ENCODE assay signal across 1 cellular context in genomic region chr2:62642429-62643099, GRCh38.
TF ChIP-seq lines count a peak whose summit lies in the region.

No MANE protein-coding gene starts in this region.

TF ChIP-seq in HepG2, 621 proteins besides CTCF, POLR2A, EP300 and RAD21 (continued from another document and continues in another):
- TF ChIP-seq ZNF513 (CRISPR knock-in tag; conservative IDR thresholded peaks at IDR 0.05) (no peak), SAFB2 (CRISPR knock-in tag; IDR thresholded peaks at IDR 0.05; ENCODE audit: borderline replicate concordance, low read depth) (no peak), ZNF251 (CRISPR knock-in tag; IDR thresholded peaks at IDR 0.05) (no peak), RBFOX2 (IDR thresholded peaks at IDR 0.05; ENCODE audit: low read depth, low read length) (peak; percentile 72), ZNF703 (CRISPR knock-in tag; IDR thresholded peaks at IDR 0.05; ENCODE audit: borderline replicate concordance) (no peak), HMGA1 (CRISPR knock-in tag; conservative IDR thresholded peaks at IDR 0.05) (no peak), SP1 (IDR thresholded peaks at IDR 0.05) (no peak), SP1 (CRISPR knock-in tag; IDR thresholded peaks at IDR 0.05) (no peak), ZNF552 (CRISPR knock-in tag; IDR thresholded peaks at IDR 0.05; ENCODE audit: borderline replicate concordance) (no peak), ATF7-NPFF (CRISPR knock-in tag; IDR thresholded peaks at IDR 0.05; ENCODE audit: low read depth) (no peak), ZNF431 (CRISPR knock-in tag; IDR thresholded peaks at IDR 0.05; ENCODE audit: borderline replicate concordance, low read depth) (no peak; the same call in 1 of the 2 replicates), SP4 (CRISPR knock-in tag; IDR thresholded peaks at IDR 0.05) (no peak), KAT8 (CRISPR knock-in tag; IDR thresholded peaks at IDR 0.05) (peak; percentile 79), MAZ (IDR thresholded peaks at IDR 0.05; ENCODE audit: borderline replicate concordance, low read depth, low read length) (no peak), MAZ (CRISPR knock-in tag; IDR thresholded peaks at IDR 0.05; ENCODE audit: low read depth) (peak; percentile 33), PAF1 (CRISPR knock-in tag; IDR thresholded peaks at IDR 0.05) (no peak), NCOA1 (CRISPR knock-in tag; IDR thresholded peaks at IDR 0.05) (peak; percentile 51; the same call in 1 of the 2 replicates), ELF4 (CRISPR knock-in tag; IDR thresholded peaks at IDR 0.05; ENCODE audit: borderline replicate concordance) (peak; percentile 91), NFKB2 (CRISPR knock-in tag; IDR thresholded peaks at IDR 0.05; ENCODE audit: borderline replicate concordance) (no peak), ZFP36L2 (CRISPR knock-in tag; IDR thresholded peaks at IDR 0.05) (no peak), ZFYVE20 (CRISPR knock-in tag; IDR thresholded peaks at IDR 0.05; ENCODE audit: borderline replicate concordance, low read depth) (no peak), ZNF30 (CRISPR knock-in tag; IDR thresholded peaks at IDR 0.05) (no peak), SUZ12 (IDR thresholded peaks at IDR 0.05; ENCODE audit: low read depth, low read length) (no peak), BCL6 (CRISPR knock-in tag; IDR thresholded peaks at IDR 0.05) (peak; percentile 90), ELK4 (CRISPR knock-in tag; IDR thresholded peaks at IDR 0.05; ENCODE audit: borderline replicate concordance) (no peak), KLF13 (CRISPR knock-in tag; IDR thresholded peaks at IDR 0.05) (no peak), SSRP1 (CRISPR knock-in tag; IDR thresholded peaks at IDR 0.05) (peak; percentile 82; the same call in 1 of the 2 replicates), ZNF674 (CRISPR knock-in tag; IDR thresholded peaks at IDR 0.05; ENCODE audit: low read depth) (no peak), CENPT (CRISPR knock-in tag; IDR thresholded peaks at IDR 0.05; ENCODE audit: low read depth) (no peak), ZNF629 (CRISPR knock-in tag; conservative IDR thresholded peaks at IDR 0.05) (peak; percentile 59), TCF7L2 (IDR thresholded peaks at IDR 0.05; ENCODE audit: low read depth, low read length) (peak; percentile 90), GTF3A (CRISPR knock-in tag; conservative IDR thresholded peaks at IDR 0.05) (0 out of 2 replicates have a peak, but pooled peaks have one; percentile 46)
- TF ChIP-seq, protein P1, sequence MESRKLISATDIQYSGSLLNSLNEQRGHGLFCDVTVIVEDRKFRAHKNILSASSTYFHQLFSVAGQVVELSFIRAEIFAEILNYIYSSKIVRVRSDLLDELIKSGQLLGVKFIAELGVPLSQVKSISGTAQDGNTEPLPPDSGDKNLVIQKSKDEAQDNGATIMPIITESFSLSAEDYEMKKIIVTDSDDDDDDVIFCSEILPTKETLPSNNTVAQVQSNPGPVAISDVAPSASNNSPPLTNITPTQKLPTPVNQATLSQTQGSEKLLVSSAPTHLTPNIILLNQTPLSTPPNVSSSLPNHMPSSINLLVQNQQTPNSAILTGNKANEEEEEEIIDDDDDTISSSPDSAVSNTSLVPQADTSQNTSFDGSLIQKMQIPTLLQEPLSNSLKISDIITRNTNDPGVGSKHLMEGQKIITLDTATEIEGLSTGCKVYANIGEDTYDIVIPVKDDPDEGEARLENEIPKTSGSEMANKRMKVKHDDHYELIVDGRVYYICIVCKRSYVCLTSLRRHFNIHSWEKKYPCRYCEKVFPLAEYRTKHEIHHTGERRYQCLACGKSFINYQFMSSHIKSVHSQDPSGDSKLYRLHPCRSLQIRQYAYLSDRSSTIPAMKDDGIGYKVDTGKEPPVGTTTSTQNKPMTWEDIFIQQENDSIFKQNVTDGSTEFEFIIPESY (CRISPR knock-in tag; IDR thresholded peaks at IDR 0.05): peak; percentile 63; the same call in 1 of the 2 replicates
- TF ChIP-seq, protein P2, sequence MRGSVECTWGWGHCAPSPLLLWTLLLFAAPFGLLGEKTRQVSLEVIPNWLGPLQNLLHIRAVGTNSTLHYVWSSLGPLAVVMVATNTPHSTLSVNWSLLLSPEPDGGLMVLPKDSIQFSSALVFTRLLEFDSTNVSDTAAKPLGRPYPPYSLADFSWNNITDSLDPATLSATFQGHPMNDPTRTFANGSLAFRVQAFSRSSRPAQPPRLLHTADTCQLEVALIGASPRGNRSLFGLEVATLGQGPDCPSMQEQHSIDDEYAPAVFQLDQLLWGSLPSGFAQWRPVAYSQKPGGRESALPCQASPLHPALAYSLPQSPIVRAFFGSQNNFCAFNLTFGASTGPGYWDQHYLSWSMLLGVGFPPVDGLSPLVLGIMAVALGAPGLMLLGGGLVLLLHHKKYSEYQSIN (CRISPR knock-in tag; IDR thresholded peaks at IDR 0.05; ENCODE audit: borderline replicate concordance): no peak
- TF ChIP-seq, protein P3, sequence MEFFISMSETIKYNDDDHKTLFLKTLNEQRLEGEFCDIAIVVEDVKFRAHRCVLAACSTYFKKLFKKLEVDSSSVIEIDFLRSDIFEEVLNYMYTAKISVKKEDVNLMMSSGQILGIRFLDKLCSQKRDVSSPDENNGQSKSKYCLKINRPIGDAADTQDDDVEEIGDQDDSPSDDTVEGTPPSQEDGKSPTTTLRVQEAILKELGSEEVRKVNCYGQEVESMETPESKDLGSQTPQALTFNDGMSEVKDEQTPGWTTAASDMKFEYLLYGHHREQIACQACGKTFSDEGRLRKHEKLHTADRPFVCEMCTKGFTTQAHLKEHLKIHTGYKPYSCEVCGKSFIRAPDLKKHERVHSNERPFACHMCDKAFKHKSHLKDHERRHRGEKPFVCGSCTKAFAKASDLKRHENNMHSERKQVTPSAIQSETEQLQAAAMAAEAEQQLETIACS (CRISPR knock-in tag; IDR thresholded peaks at IDR 0.05): no peak
- TF ChIP-seq, protein P4, sequence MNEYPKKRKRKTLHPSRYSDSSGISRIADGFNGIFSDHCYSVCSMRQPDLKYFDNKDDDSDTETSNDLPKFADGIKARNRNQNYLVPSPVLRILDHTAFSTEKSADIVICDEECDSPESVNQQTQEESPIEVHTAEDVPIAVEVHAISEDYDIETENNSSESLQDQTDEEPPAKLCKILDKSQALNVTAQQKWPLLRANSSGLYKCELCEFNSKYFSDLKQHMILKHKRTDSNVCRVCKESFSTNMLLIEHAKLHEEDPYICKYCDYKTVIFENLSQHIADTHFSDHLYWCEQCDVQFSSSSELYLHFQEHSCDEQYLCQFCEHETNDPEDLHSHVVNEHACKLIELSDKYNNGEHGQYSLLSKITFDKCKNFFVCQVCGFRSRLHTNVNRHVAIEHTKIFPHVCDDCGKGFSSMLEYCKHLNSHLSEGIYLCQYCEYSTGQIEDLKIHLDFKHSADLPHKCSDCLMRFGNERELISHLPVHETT (CRISPR knock-in tag; conservative IDR thresholded peaks at IDR 0.05): no peak
- TF ChIP-seq, protein P5, sequence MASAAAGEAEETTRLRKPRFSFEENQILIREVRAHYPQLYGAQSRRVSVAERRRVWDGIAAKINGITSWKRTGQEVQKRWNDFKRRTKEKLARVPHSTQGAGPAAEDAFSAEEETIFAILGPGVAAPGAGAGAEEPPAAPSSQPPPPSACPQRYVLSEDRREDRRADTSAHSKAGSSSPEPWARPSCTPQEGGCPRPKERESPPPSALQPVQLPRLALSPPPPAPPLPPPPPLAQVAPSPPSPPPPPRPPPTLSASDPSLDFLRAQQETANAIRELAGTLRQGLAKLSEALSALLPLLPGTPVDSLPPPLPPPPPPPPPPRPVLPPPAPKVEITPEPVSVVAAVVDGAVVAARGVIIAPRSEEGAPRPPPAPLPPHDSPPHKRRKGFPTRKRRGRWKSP (CRISPR knock-in tag; IDR thresholded peaks at IDR 0.05): no peak
- TF ChIP-seq, protein P6, sequence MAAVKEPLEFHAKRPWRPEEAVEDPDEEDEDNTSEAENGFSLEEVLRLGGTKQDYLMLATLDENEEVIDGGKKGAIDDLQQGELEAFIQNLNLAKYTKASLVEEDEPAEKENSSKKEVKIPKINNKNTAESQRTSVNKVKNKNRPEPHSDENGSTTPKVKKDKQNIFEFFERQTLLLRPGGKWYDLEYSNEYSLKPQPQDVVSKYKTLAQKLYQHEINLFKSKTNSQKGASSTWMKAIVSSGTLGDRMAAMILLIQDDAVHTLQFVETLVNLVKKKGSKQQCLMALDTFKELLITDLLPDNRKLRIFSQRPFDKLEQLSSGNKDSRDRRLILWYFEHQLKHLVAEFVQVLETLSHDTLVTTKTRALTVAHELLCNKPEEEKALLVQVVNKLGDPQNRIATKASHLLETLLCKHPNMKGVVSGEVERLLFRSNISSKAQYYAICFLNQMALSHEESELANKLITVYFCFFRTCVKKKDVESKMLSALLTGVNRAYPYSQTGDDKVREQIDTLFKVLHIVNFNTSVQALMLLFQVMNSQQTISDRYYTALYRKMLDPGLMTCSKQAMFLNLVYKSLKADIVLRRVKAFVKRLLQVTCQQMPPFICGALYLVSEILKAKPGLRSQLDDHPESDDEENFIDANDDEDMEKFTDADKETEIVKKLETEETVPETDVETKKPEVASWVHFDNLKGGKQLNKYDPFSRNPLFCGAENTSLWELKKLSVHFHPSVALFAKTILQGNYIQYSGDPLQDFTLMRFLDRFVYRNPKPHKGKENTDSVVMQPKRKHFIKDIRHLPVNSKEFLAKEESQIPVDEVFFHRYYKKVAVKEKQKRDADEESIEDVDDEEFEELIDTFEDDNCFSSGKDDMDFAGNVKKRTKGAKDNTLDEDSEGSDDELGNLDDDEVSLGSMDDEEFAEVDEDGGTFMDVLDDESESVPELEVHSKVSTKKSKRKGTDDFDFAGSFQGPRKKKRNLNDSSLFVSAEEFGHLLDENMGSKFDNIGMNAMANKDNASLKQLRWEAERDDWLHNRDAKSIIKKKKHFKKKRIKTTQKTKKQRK (IDR thresholded peaks at IDR 0.05; ENCODE audit: low read length): no peak
- TF ChIP-seq, protein P7, sequence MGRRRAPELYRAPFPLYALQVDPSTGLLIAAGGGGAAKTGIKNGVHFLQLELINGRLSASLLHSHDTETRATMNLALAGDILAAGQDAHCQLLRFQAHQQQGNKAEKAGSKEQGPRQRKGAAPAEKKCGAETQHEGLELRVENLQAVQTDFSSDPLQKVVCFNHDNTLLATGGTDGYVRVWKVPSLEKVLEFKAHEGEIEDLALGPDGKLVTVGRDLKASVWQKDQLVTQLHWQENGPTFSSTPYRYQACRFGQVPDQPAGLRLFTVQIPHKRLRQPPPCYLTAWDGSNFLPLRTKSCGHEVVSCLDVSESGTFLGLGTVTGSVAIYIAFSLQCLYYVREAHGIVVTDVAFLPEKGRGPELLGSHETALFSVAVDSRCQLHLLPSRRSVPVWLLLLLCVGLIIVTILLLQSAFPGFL (CRISPR knock-in tag; IDR thresholded peaks at IDR 0.05): no peak
- TF ChIP-seq, protein P8, sequence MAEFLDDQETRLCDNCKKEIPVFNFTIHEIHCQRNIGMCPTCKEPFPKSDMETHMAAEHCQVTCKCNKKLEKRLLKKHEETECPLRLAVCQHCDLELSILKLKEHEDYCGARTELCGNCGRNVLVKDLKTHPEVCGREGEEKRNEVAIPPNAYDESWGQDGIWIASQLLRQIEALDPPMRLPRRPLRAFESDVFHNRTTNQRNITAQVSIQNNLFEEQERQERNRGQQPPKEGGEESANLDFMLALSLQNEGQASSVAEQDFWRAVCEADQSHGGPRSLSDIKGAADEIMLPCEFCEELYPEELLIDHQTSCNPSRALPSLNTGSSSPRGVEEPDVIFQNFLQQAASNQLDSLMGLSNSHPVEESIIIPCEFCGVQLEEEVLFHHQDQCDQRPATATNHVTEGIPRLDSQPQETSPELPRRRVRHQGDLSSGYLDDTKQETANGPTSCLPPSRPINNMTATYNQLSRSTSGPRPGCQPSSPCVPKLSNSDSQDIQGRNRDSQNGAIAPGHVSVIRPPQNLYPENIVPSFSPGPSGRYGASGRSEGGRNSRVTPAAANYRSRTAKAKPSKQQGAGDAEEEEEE (CRISPR knock-in tag; IDR thresholded peaks at IDR 0.05; ENCODE audit: borderline replicate concordance): no peak
- TF ChIP-seq, protein P9, sequence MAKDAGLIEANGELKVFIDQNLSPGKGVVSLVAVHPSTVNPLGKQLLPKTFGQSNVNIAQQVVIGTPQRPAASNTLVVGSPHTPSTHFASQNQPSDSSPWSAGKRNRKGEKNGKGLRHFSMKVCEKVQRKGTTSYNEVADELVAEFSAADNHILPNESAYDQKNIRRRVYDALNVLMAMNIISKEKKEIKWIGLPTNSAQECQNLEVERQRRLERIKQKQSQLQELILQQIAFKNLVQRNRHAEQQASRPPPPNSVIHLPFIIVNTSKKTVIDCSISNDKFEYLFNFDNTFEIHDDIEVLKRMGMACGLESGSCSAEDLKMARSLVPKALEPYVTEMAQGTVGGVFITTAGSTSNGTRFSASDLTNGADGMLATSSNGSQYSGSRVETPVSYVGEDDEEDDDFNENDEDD (CRISPR knock-in tag; IDR thresholded peaks at IDR 0.05; ENCODE audit: borderline replicate concordance): peak; percentile 20; the same call in 1 of the 2 replicates
